ENCODE assay signal across 10 cellular contexts in genomic region chr10:62019685-62020361, GRCh38.
DNase-seq lines count a peak whose midpoint lies in the region; ATAC-seq and TF ChIP-seq lines count a peak whose summit lies in the region.
"Had no signal": no experiment of that assay in that cellular context is flagged by ENCODE, and none has a peak within 500 bp of the region (broad histone marks: within the 10 kb centered on the region; RNA-seq: fewer than 3 reads in every experiment).

No MANE protein-coding gene starts in this region.

- DNase-seq in GM06990 (ENCODE audit: extremely low read depth, insufficient read length), result no peak
- peak in 1 of 2 experiments; percentile 41 for DNase-seq in SJSA1 (ENCODE audit: low read depth in 1 of 2, low spot score in 2 of 2)
- DNase-seq in epithelial cell of prostate (ENCODE audit: low read depth, low spot score), result no peak
- no peak for DNase-seq in gastrocnemius medialis
- DNase-seq in midbrain (lab: John Stamatoyannopoulos, UW), result no peak
- DNase-seq: central memory CD4-positive, alpha-beta T cell; NCI-H2081 treated with DMSO at 0.1 percent for 48 hours had no signal

- in situ Hi-C loops in gastrocnemius medialis (cut with MboI; ENCODE audit: low sequenced_read_pairs in 4 of 4), result loop anchor here in 1 of 4 donors (10.0 kb wide), 2 partner anchors 115 to 215 kb away; partner anchors contain the start of gene ARID5B

- TF ChIP-seq CTCF in GM06990 (IDR thresholded peaks at IDR 0.05; ENCODE audit: insufficient read depth, low read length, poor library complexity, severe bottlenecking) (no peak), gastrocnemius medialis (IDR thresholded peaks at IDR 0.05 in 4 of 5, conservative IDR thresholded peaks at IDR 0.05 in 1 of 5) (no peak)

- intact Hi-C loops in gastrocnemius medialis (cut with DNase I; ENCODE audit: low total_unique reads), result no loop called here

- H3K27ac ChIP-seq in SJSA1 (peak overlapping the region; percentile 77), epithelial cell of prostate (peak overlapping the region; percentile 91), gastrocnemius medialis (peak overlapping the region; percentile 37 to 56 (median 48))

- H3K4me3 ChIP-seq in GM06990 (replicated peaks; ENCODE audit: low read depth, low read length) (peak overlapping the region; percentile 40), SJSA1 (no peak overlapping the region), gastrocnemius medialis (no peak overlapping the region)

- ATAC-seq in gastrocnemius medialis (no peak), GM18870 (IDR thresholded peaks at IDR 0.05; ENCODE audit: unreplicated experiment) (no peak), HG03457 (IDR thresholded peaks at IDR 0.05; ENCODE audit: unreplicated experiment) (no peak), GM18858 (IDR thresholded peaks at IDR 0.05; ENCODE audit: unreplicated experiment) (no peak)

- H3K27me3 ChIP-seq in GM06990 (replicated peaks; ENCODE audit: control insufficient read depth, insufficient read depth, low read length), result no peaks in the 10 kb centered on the region
- H3K27me3 ChIP-seq in SJSA1 (replicated peaks), result no peaks in the 10 kb centered on the region
- H3K27me3 ChIP-seq in gastrocnemius medialis, result no peaks in the 10 kb centered on the region

- no peak for TF ChIP-seq POLR2A in gastrocnemius medialis (IDR thresholded peaks at IDR 0.05)

- H3K4me1 ChIP-seq in SJSA1 (replicated peaks) (peaks cover 56% of the 10 kb centered on the region), gastrocnemius medialis (peaks cover 32 to 51% of the 10 kb centered on the region in 2 donors)

- H3K9me3 ChIP-seq in SJSA1 (replicated peaks), result no peaks in the 10 kb centered on the region
- H3K9me3 ChIP-seq in gastrocnemius medialis, result no peaks in the 10 kb centered on the region

- H3K36me3 ChIP-seq in GM06990 (ENCODE audit: control insufficient read depth, insufficient read depth, low read length) (no peaks in the 10 kb centered on the region; the same call in 1 of the 2 replicates), SJSA1 (0 out of 2 replicates have a peak, but pooled peaks cover 4% of the 10 kb centered on the region), gastrocnemius medialis (no peaks in the 10 kb centered on the region)
